In genomic region chr9:136546697-136547481, GRCh38 we compare ENCODE assay signal across 8 cellular contexts. TPM values are rescaled to one million over a fixed set of nuclear protein-coding genes. Genes with fewer than 3 reads are reported as not detected.
DNase-seq lines count a peak whose midpoint lies in the region; ATAC-seq and TF ChIP-seq lines count a peak whose summit lies in the region.

No MANE protein-coding gene starts in this region.

- H3K9me3 Mint-ChIP-seq in activated CD4-positive, alpha-beta T cell treated with anti-CD3 and anti-CD28 coated beads, Interleukin-2, amount 10 ng/mL, durations not matched to agents 24 days and 14 days = no peaks in the 10 kb centered on the region

- peak overlapping the region; percentile 80 to 99 (median 98) for H3K27ac ChIP-seq in right lobe of liver

- peaks cover 0 to 36% (median 18%) of the 10 kb centered on the region in 4 donors for H3K4me1 ChIP-seq in right lobe of liver

- no peaks in the 10 kb centered on the region for H3K27me3 ChIP-seq in right lobe of liver

- H3K9me3 ChIP-seq in right lobe of liver = no peaks in the 10 kb centered on the region

- ATAC-seq in right lobe of liver (peak; percentile 48 to 69 (median 62)), GM21528 (IDR thresholded peaks at IDR 0.05; ENCODE audit: low FRiP score, unreplicated experiment) (no peak)

- peak overlapping the region; percentile 56 to 71 (median 57) for H3K4me3 ChIP-seq in right lobe of liver

- 38% methylated on average over 5 of the region's 43 CpGs for WGBS in right lobe of liver (ENCODE audit: insufficient coverage, low coverage, low lambda C conversion rate, missing lambda C conversion rate)

- intact Hi-C loops in activated CD4-positive, alpha-beta T cell treated with anti-CD3 and anti-CD28 coated beads, Interleukin-2, amount 10 ng/mL, durations not matched to agents 24 days and 14 days (cut with micrococcal nuclease) = loop anchor here (2.0 to 10.0 kb wide), 3 partner anchors 88 to 336 kb away; partner anchors contain the start of genes ENTR1 and PMPCA
- intact Hi-C loops in right lobe of liver (cut with DNase I) = loop anchor here (10.0 kb wide), 2 partner anchors 52 to 78 kb away; no protein-coding TSS in a partner anchor

- peak in 2 of 4 donors; percentile 14 to 25 for TF ChIP-seq CTCF in right lobe of liver (IDR thresholded peaks at IDR 0.05)

- H3K27ac Mint-ChIP-seq in activated CD4-positive, alpha-beta T cell treated with anti-CD3 and anti-CD28 coated beads, Interleukin-2, amount 10 ng/mL, durations not matched to agents 24 days and 14 days = peak overlapping the region; percentile 86

- DNase-seq in DMS153 treated with DMSO at 0.1 percent for 48 hours (lab: John Stamatoyannopoulos, UW; ENCODE audit: unreplicated experiment) = peak; percentile 11
- DNase-seq in DMS153 (lab: John Stamatoyannopoulos, UW) = no peak
- peak; percentile 65 for DNase-seq in M059J (ENCODE audit: low read depth)
- peak; percentile 84 for DNase-seq in activated CD4-positive, alpha-beta T cell treated with anti-CD3 and anti-CD28 coated beads, Interleukin-2, amount 10 ng/mL, durations not matched to agents 24 days and 14 days
- peak; percentile 52 for DNase-seq in dermis blood vessel endothelial cell
- DNase-seq in right lobe of liver = peak; percentile 80 to 95 (median 92)
- DNase-seq in stimulated activated CD8-positive, alpha-beta memory T cell treated with anti-CD3 and anti-CD28 coated beads, Interleukin-4, amount 100 ng/mL, for 48 hours = peak; percentile 69

- peaks cover 16% of the 10 kb centered on the region for H3K4me1 Mint-ChIP-seq in activated CD4-positive, alpha-beta T cell treated with anti-CD3 and anti-CD28 coated beads, Interleukin-2, amount 10 ng/mL, durations not matched to agents 24 days and 14 days

- peaks cover 3% of the 10 kb centered on the region for H3K27me3 Mint-ChIP-seq in activated CD4-positive, alpha-beta T cell treated with anti-CD3 and anti-CD28 coated beads, Interleukin-2, amount 10 ng/mL, durations not matched to agents 24 days and 14 days

- no peak for TF ChIP-seq POLR2A in right lobe of liver (IDR thresholded peaks at IDR 0.05)

- H3K36me3 ChIP-seq in right lobe of liver = peaks cover 0 to 5% (median 0%) of the 10 kb centered on the region in 4 donors

- H3K36me3 Mint-ChIP-seq in activated CD4-positive, alpha-beta T cell treated with anti-CD3 and anti-CD28 coated beads, Interleukin-2, amount 10 ng/mL, durations not matched to agents 24 days and 14 days (ENCODE audit: low read depth) = peaks cover 17% of the 10 kb centered on the region

- H3K4me3 Mint-ChIP-seq in activated CD4-positive, alpha-beta T cell treated with anti-CD3 and anti-CD28 coated beads, Interleukin-2, amount 10 ng/mL, durations not matched to agents 24 days and 14 days = peak overlapping the region; percentile 87

RNA-seq across cellular contexts. Expression of gene NOTCH1, which starts 1.0 kb away (rescaled TPM):
- 6.4 and 12.1 TPM in 2 replicates for total RNA-seq in M059J (2014; rRNA removed; shearing (Covaris generic))
- total RNA-seq in activated CD4-positive, alpha-beta T cell treated with anti-CD3 and anti-CD28 coated beads, Interleukin-2, amount 10 ng/mL, durations not matched to agents 24 days and 14 days = 108 and 113 TPM in 2 replicates
- total RNA-seq in dermis blood vessel endothelial cell (157 and 319 TPM in 2 replicates), right lobe of liver (10 to 100 TPM; 17.4 to 26.2 (median 19.3) TPM)
